Comparison of ENCODE assay signal across 10 cellular contexts in the genomic region with DNA sequence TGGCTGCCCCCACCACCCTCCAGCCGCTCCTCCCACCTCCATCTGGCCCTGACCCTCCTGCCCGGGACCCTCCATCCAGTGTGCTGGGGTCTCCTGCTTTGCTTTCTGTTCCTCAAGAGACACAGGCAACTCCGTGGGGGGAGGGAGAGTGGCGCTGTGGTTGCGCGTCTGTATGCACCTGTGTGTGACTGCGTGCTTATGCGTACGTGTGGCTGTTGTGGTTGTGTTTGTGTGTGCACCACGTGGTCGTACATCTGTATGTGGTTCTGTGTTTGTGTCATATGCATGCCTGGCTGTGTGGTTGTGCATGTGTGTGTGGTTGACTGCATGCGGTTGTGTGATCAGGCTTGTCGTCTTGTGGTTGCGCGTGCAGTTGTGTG. TPM values are rescaled to one million over a fixed set of nuclear protein-coding genes. Genes with fewer than 3 reads are reported as not detected.
DNase-seq lines count a peak whose midpoint lies in the region; ATAC-seq, FAIRE-seq and TF ChIP-seq lines count a peak whose summit lies in the region.
"Had no signal": no experiment of that assay in that cellular context is flagged by ENCODE, and none has a peak within 500 bp of the region (broad histone marks: within the 10 kb centered on the region; RNA-seq: fewer than 3 reads in every experiment).

No MANE protein-coding gene starts in this region.

- H3K9me3 ChIP-seq in OCI-LY1 (ENCODE audit: low read length) (no peaks in the 10 kb centered on the region), K562 (replicated peaks; ENCODE audit: control insufficient read depth, insufficient read depth, low read depth, low read length) (no peaks in the 10 kb centered on the region), parathyroid adenoma (ENCODE audit: control insufficient read depth, low read length) (no peaks in the 10 kb centered on the region)

- H3K9ac ChIP-seq in OCI-LY1 (ENCODE audit: low read length) (no peak overlapping the region; the same call in 1 of the 2 replicates), K562 (ENCODE audit: insufficient read depth in 1 of 2, low read depth in 2 of 2, low read length in 2 of 2) (peak overlapping the region in 1 of 2 experiments; percentile 26; a peak in 1 of 4 replicates), parathyroid adenoma (no peak overlapping the region)

- whole genome bisulfite sequencing in K562 (ENCODE audit: insufficient coverage, low coverage, missing lambda C conversion rate), result 47% methylated on average over 11 of the region's 15 CpGs

- POLR2A ChIA-PET in K562 (lab: Yijun Ruan, JAX), result interaction anchor here (2.5 kb wide), 1 partner anchor 11 kb away, joined by 15 read pairs; no protein-coding TSS in a partner anchor

- H3K27me3 ChIP-seq in OCI-LY1 (ENCODE audit: insufficient read depth, low read length) (no peaks in the 10 kb centered on the region), K562 (ENCODE audit: control insufficient read depth in 2 of 2, insufficient read depth in 2 of 2, low read length in 2 of 2) (peaks cover 15 to 40% of the 10 kb centered on the region in 2 experiments), parathyroid adenoma (ENCODE audit: control insufficient read depth, insufficient read depth, low read length) (peaks cover 2% of the 10 kb centered on the region)

- TF ChIP-seq CTCF in GM12864 (IDR thresholded peaks at IDR 0.05; ENCODE audit: low read depth, low read length, missing control alignments) (no peak), OCI-LY1 (IDR thresholded peaks at IDR 0.05; ENCODE audit: low read length) (peak; percentile 9; the same call in 1 of the 2 replicates), K562 (IDR thresholded peaks at IDR 0.05 in 2 of 3, conservative IDR thresholded peaks at IDR 0.05 in 1 of 3; ENCODE audit: insufficient read depth in 2 of 3, low read depth in 1 of 3, low read length in 3 of 3) (no peak), parathyroid adenoma (IDR thresholded peaks at IDR 0.05) (no peak)

- H3K4me2 ChIP-seq in OCI-LY1 (ENCODE audit: low read length), result peak overlapping the region; percentile 56
- no peak overlapping the region for H3K4me2 ChIP-seq in K562 (ENCODE audit: insufficient read depth, low read length)
- H3K4me2 ChIP-seq in parathyroid adenoma (ENCODE audit: low read length), result peak overlapping the region; percentile 67
- H3K4me2 ChIP-seq: smooth muscle cell had no signal

- no peak for TF ChIP-seq POLR2A in K562 (conservative IDR thresholded peaks at IDR 0.05)

- BruUV-seq in K562 (replicated peaks; lab: Mats Ljungman, UMichigan), result no TSS peak

- H4K20me1 ChIP-seq in OCI-LY1 (ENCODE audit: insufficient read depth, low read length) (no peaks in the 10 kb centered on the region), K562 (replicated peaks; ENCODE audit: control insufficient read depth, insufficient read depth, low read length) (0 out of 2 replicates have a peak, but pooled peaks cover 3% of the 10 kb centered on the region)

- in situ Hi-C loops in K562 (cut with MboI), result no loop called here

- no peak for FAIRE-seq in K562 (lab: Jason Lieb, UNC)
- FAIRE-seq: colon had no signal

- no peaks in the 10 kb centered on the region for H3F3A ChIP-seq in OCI-LY1 (ENCODE audit: insufficient read depth, low read length)

- ATAC-seq in K562 (no peak), HG03460 (IDR thresholded peaks at IDR 0.05; ENCODE audit: unreplicated experiment) (no peak), HG02938 (IDR thresholded peaks at IDR 0.05; ENCODE audit: unreplicated experiment) (no peak)

- CTCF ChIA-PET in K562 (lab: Yijun Ruan, JAX; ENCODE audit: low intra/inter-chr PET ratio), result no interaction called here

- H3K4me1 ChIP-seq in OCI-LY1 (ENCODE audit: insufficient read depth, low read length, severe bottlenecking) (peaks cover 39% of the 10 kb centered on the region), K562 (replicated peaks in 1 of 2; ENCODE audit: control insufficient read depth in 2 of 2, insufficient read depth in 2 of 2, low read length in 2 of 2) (peaks cover 0 to 75% of the 10 kb centered on the region in 2 experiments; a peak in 3 of 5 replicates), parathyroid adenoma (no peaks in the 10 kb centered on the region)

- TF ChIP-seq RAD21 in K562 (CRISPR knock-in tag; conservative IDR thresholded peaks at IDR 0.05 in 1 of 2, IDR thresholded peaks at IDR 0.05 in 1 of 2), result no peak

- TF ChIP-seq EP300 in K562 (IDR thresholded peaks at IDR 0.05; ENCODE audit: low read length), result no peak

- H2AFZ ChIP-seq in OCI-LY1 (ENCODE audit: low read length) (no peak overlapping the region), K562 (ENCODE audit: low read depth, low read length) (no peak overlapping the region), parathyroid adenoma (peak overlapping the region; percentile 76)

- H3K27ac ChIP-seq in OCI-LY1 (ENCODE audit: low read depth, low read length, poor library complexity, severe bottlenecking) (peak overlapping the region; percentile 74), K562 (ENCODE audit: extremely low read depth, low read depth, low read length) (no peak overlapping the region), parathyroid adenoma (no peak overlapping the region)

- H3K79me2 ChIP-seq in OCI-LY1 (ENCODE audit: insufficient read depth, low read length) (no peaks in the 10 kb centered on the region), K562 (ENCODE audit: control insufficient read depth, insufficient read depth, low read length) (no peaks in the 10 kb centered on the region), parathyroid adenoma (no peaks in the 10 kb centered on the region)

- H3K4me3 ChIP-seq in GM12864 (ENCODE audit: low read depth, low read length) (no peak overlapping the region; the same call in 1 of the 2 replicates), OCI-LY1 (ENCODE audit: low read depth, low read length, poor library complexity, severe bottlenecking) (peak overlapping the region; percentile 19), K562 (no peak overlapping the region), parathyroid adenoma (ENCODE audit: low read depth, low read length) (peak overlapping the region; percentile 53)
- H3K4me3 ChIP-seq: smooth muscle cell had no signal

- H3K36me3 ChIP-seq in OCI-LY1 (ENCODE audit: insufficient read depth, low read length), result no peaks in the 10 kb centered on the region
- H3K36me3 ChIP-seq in K562 (ENCODE audit: control insufficient read depth, insufficient read depth, low read length), result no peaks in the 10 kb centered on the region
- no peaks in the 10 kb centered on the region for H3K36me3 ChIP-seq in parathyroid adenoma (ENCODE audit: control insufficient read depth, insufficient read depth, low read length)

- H3K9me2 ChIP-seq in OCI-LY1 (ENCODE audit: low read depth, low read length), result no peaks in the 10 kb centered on the region

- DNase-seq in GM12864 (ENCODE audit: low read depth) (peak; percentile 47), K562 (ENCODE audit: extremely low read depth in 1 of 4, low spot score in 3 of 4) (no peak), NCI-H82 (lab: John Stamatoyannopoulos, UW) (no peak)

- intact Hi-C loops in K562 (cut with micrococcal nuclease), result no loop called here

- H3K9me1 ChIP-seq in K562 (ENCODE audit: control insufficient read depth, insufficient read depth, low read length), result no peaks in the 10 kb centered on the region

TF ChIP-seq in K562, 482 proteins besides CTCF, POLR2A, EP300 and RAD21 (continues in another document):
- TF ChIP-seq ZBTB26 (CRISPR knock-in tag; IDR thresholded peaks at IDR 0.05) (no peak), ZNF165 (CRISPR knock-in tag; IDR thresholded peaks at IDR 0.05; ENCODE audit: borderline replicate concordance) (no peak), ZNF764 (CRISPR knock-in tag; IDR thresholded peaks at IDR 0.05; ENCODE audit: low read depth) (no peak), ZNF586 (CRISPR knock-in tag; conservative IDR thresholded peaks at IDR 0.05) (no peak), MLLT1 (IDR thresholded peaks at IDR 0.05) (0 out of 4 replicates have a peak, but pooled peaks of 1 of the 2 experiments have one; percentile 20)

RNA-seq across cellular contexts. Expression of gene CPLX1, which starts 33.2 kb away (rescaled TPM):
- 1.1 and 1.5 TPM in 2 replicates for total RNA-seq in K562 (2011; cell fraction: chromatin; rRNA removed; ENCODE audit: low replicate concordance)
- total RNA-seq in K562 (2011; cell fraction: nucleolus; rRNA removed), result 0.92 and 1.3 TPM in 2 replicates
- 0.61 and 0.73 TPM in 2 replicates for total RNA-seq in K562 (2011; cell fraction: nucleoplasm; rRNA removed)
- total RNA-seq in K562 (2014; rRNA removed) (0.61 and 1.00 TPM in 2 replicates), K562 (2014; rRNA removed; fragmentation: Illumina TruSeq; extraction: Trizol) (not detected in 2 replicates), K562 (2015; rRNA removed; fragmentation: Illumina TruSeq; extraction: Trizol) (0.07 and 0.23 TPM in 2 replicates), K562 (2021) (2.1 and 3.3 TPM in 2 replicates)
- polyA plus RNA-seq in K562 (2011; rRNA removed) (0.17 and 0.23 TPM in 2 replicates), K562 (2014; fragmentation: Illumina TruSeq; extraction: Trizol) (0.12 and 0.21 TPM in 2 replicates), K562 (2014; fragmentation: Nextera tagmentation; extraction: Ambion mirVana) (under 1 TPM in 1 of 2 experiments, not detected in 1; 0.03 TPM), K562 (2014; rRNA removed) (0.55 and 1.3 TPM in 2 replicates)
- 0.04 and 0.33 TPM in 2 replicates for polyA plus RNA-seq in K562 (2011; cell fraction: cytosol; rRNA removed)
- polyA plus RNA-seq in K562 (2011; cell fraction: nucleus; rRNA removed), result 1.2 and 4.9 TPM in 2 replicates
- polyA plus RNA-seq in K562 (2012), result 0.50 and 1.6 TPM in 2 replicates
- 0.18 TPM in 1 of 2 replicates, not detected in the other for polyA minus RNA-seq in K562 (2011; rRNA and poly(A)+ RNA removed)
- 2.2 TPM in 1 of 2 replicates, not detected in the other for polyA minus RNA-seq in K562 (2011; cell fraction: cytosol; rRNA and poly(A)+ RNA removed)
- polyA minus RNA-seq in K562 (2011; cell fraction: nucleus; rRNA and poly(A)+ RNA removed), result 0.27 TPM in 1 of 2 replicates, not detected in the other
- total RNA-seq: lung microvascular endothelial cell, smooth muscle cell had no signal
- polyA plus RNA-seq: smooth muscle cell had no signal

Comparison
In these comparisons a context has a peak if more than half of its experiments do, and no peak if none do; other contexts are left out.
1. H3K4me3 ChIP-seq: peak in OCI-LY1 (single experiment) and parathyroid adenoma (single experiment); none in GM12864 (single experiment) and K562 (single experiment).